In genomic region chr14:65791551-65791981, GRCh38 we compare ENCODE assay signal across 10 cellular contexts.
DNase-seq lines count a peak whose midpoint lies in the region; ATAC-seq and TF ChIP-seq lines count a peak whose summit lies in the region.
"Had no signal": no experiment of that assay in that cellular context is flagged by ENCODE, and none has a peak within 500 bp of the region (broad histone marks: within the 10 kb centered on the region; RNA-seq: fewer than 3 reads in every experiment).

No MANE protein-coding gene starts in this region.

- TF ChIP-seq POLR2A in esophagus squamous epithelium (IDR thresholded peaks at IDR 0.05): no peak

- no peaks in the 10 kb centered on the region for H3K36me3 Mint-ChIP-seq in stimulated activated naive B cell treated with anti-CD40 and anti-IgM and Interleukin-4, amounts not matched to agents 10 μg/mL and 1 μg/mL and 100 μg/mL, for 72 hours
- H3K36me3 Mint-ChIP-seq in activated T-helper 2 cell treated with anti-CD3 and anti-CD28 coated beads, Interferon-gamma antibody, Interleukin-2, Interleukin-4, amounts not matched to agents 10 μg/mL and 5 μg/mL and 100 μg/mL, durations not matched to agents 14 hours and 24 hours and 36 hours (ENCODE audit: low read depth): no peaks in the 10 kb centered on the region

- H3K9me3 Mint-ChIP-seq in stimulated activated naive B cell treated with anti-CD40 and anti-IgM and Interleukin-4, amounts not matched to agents 10 μg/mL and 1 μg/mL and 100 μg/mL, for 72 hours: no peaks in the 10 kb centered on the region
- H3K9me3 Mint-ChIP-seq in activated T-helper 2 cell treated with anti-CD3 and anti-CD28 coated beads, Interferon-gamma antibody, Interleukin-2, Interleukin-4, amounts not matched to agents 10 μg/mL and 5 μg/mL and 100 μg/mL, durations not matched to agents 14 hours and 24 hours and 36 hours: no peaks in the 10 kb centered on the region

- H3K4me3 ChIP-seq in esophagus squamous epithelium: no peak overlapping the region
- H3K4me3 ChIP-seq: cardiac muscle cell had no signal

- no peak overlapping the region for H3K27ac ChIP-seq in esophagus squamous epithelium
- H3K27ac ChIP-seq: cardiac muscle cell had no signal

- ATAC-seq in stimulated activated naive B cell treated with anti-CD40 and anti-IgM and Interleukin-4, amounts not matched to agents 10 μg/mL and 1 μg/mL and 100 μg/mL, for 72 hours (replicated peaks): peak; percentile 74 to 91
- ATAC-seq: left ventricle myocardium superior had no signal

- no peak for TF ChIP-seq CTCF in esophagus squamous epithelium (IDR thresholded peaks at IDR 0.05)

- peak; percentile 22 for DNase-seq in activated gamma-delta T cell treated with Interleukin-2 at 50 U/mL for 16 hours
- DNase-seq in activated gamma-delta T cell (lab: John Stamatoyannopoulos, UW): no peak
- peak; percentile 65 for DNase-seq in RPMI7951 (ENCODE audit: low read depth)
- peak; percentile 3 for DNase-seq in esophagus squamous epithelium (lab: John Stamatoyannopoulos, UW)
- DNase-seq in stimulated activated naive B cell treated with anti-CD40 and anti-IgM and Interleukin-4, amounts not matched to agents 10 μg/mL and 1 μg/mL and 100 μg/mL, for 72 hours: peak; percentile 38
- no peak for DNase-seq in activated T-helper 2 cell treated with anti-CD3 and anti-CD28 coated beads, Interferon-gamma antibody, Interleukin-2, Interleukin-4, amounts not matched to agents 10 μg/mL and 5 μg/mL and 100 μg/mL, durations not matched to agents 14 hours and 24 hours and 36 hours (ENCODE audit: low spot score)
- DNase-seq in NCI-H748 (lab: John Stamatoyannopoulos, UW; ENCODE audit: unreplicated experiment): no peak
- no peak for DNase-seq in GDM1 (lab: John Stamatoyannopoulos, UW)
- DNase-seq: left ventricle myocardium superior had no signal

- WGBS in esophagus squamous epithelium, 2 donors: 61 to 65% methylated on average over 3 to 4 of the region's 4 CpGs

- peaks cover 0 to 4% of the 10 kb centered on the region in 2 donors for H3K27me3 Mint-ChIP-seq in stimulated activated naive B cell treated with anti-CD40 and anti-IgM and Interleukin-4, amounts not matched to agents 10 μg/mL and 1 μg/mL and 100 μg/mL, for 72 hours
- peaks cover 21% of the 10 kb centered on the region for H3K27me3 Mint-ChIP-seq in activated T-helper 2 cell treated with anti-CD3 and anti-CD28 coated beads, Interferon-gamma antibody, Interleukin-2, Interleukin-4, amounts not matched to agents 10 μg/mL and 5 μg/mL and 100 μg/mL, durations not matched to agents 14 hours and 24 hours and 36 hours (ENCODE audit: low read depth)

- H3K4me1 Mint-ChIP-seq in stimulated activated naive B cell treated with anti-CD40 and anti-IgM and Interleukin-4, amounts not matched to agents 10 μg/mL and 1 μg/mL and 100 μg/mL, for 72 hours: no peaks in the 10 kb centered on the region
- H3K4me1 Mint-ChIP-seq in activated T-helper 2 cell treated with anti-CD3 and anti-CD28 coated beads, Interferon-gamma antibody, Interleukin-2, Interleukin-4, amounts not matched to agents 10 μg/mL and 5 μg/mL and 100 μg/mL, durations not matched to agents 14 hours and 24 hours and 36 hours (ENCODE audit: low read depth): no peaks in the 10 kb centered on the region

- H3K27me3 ChIP-seq in esophagus squamous epithelium: peaks cover 0 to 21% (median 0%) of the 10 kb centered on the region in 4 donors
- H3K27me3 ChIP-seq: cardiac muscle cell had no signal

- H3K36me3 ChIP-seq in esophagus squamous epithelium: no peaks in the 10 kb centered on the region
- H3K36me3 ChIP-seq: cardiac muscle cell had no signal

- no peaks in the 10 kb centered on the region for H3K4me1 ChIP-seq in esophagus squamous epithelium

- H3K9me3 ChIP-seq in esophagus squamous epithelium: no peaks in the 10 kb centered on the region

- H3K27ac Mint-ChIP-seq in stimulated activated naive B cell treated with anti-CD40 and anti-IgM and Interleukin-4, amounts not matched to agents 10 μg/mL and 1 μg/mL and 100 μg/mL, for 72 hours: no peak overlapping the region
- H3K27ac Mint-ChIP-seq in activated T-helper 2 cell treated with anti-CD3 and anti-CD28 coated beads, Interferon-gamma antibody, Interleukin-2, Interleukin-4, amounts not matched to agents 10 μg/mL and 5 μg/mL and 100 μg/mL, durations not matched to agents 14 hours and 24 hours and 36 hours: no peak overlapping the region

- intact Hi-C loops in esophagus squamous epithelium (cut with DNase I): no loop called here
- intact Hi-C loops in activated T-helper 2 cell treated with anti-CD3 and anti-CD28 coated beads, Interferon-gamma antibody, Interleukin-2, Interleukin-4, amounts not matched to agents 10 μg/mL and 5 μg/mL and 100 μg/mL, durations not matched to agents 14 hours and 24 hours and 36 hours (cut with micrococcal nuclease): no loop called here

- no peak overlapping the region for H3K4me3 Mint-ChIP-seq in stimulated activated naive B cell treated with anti-CD40 and anti-IgM and Interleukin-4, amounts not matched to agents 10 μg/mL and 1 μg/mL and 100 μg/mL, for 72 hours
- no peak overlapping the region for H3K4me3 Mint-ChIP-seq in activated T-helper 2 cell treated with anti-CD3 and anti-CD28 coated beads, Interferon-gamma antibody, Interleukin-2, Interleukin-4, amounts not matched to agents 10 μg/mL and 5 μg/mL and 100 μg/mL, durations not matched to agents 14 hours and 24 hours and 36 hours (ENCODE audit: low read depth)

Comparison
In these comparisons a context has a peak if more than half of its experiments do, and no peak if none do; other contexts are left out.
1. DNase-seq: peak in activated gamma-delta T cell treated with Interleukin-2 at 50 U/mL for 16 hours (single experiment), RPMI7951 (single experiment), esophagus squamous epithelium (single experiment) and stimulated activated naive B cell treated with anti-CD40 and anti-IgM and Interleukin-4, amounts not matched to agents 10 μg/mL and 1 μg/mL and 100 μg/mL, for 72 hours (single experiment); none in activated gamma-delta T cell (single experiment), activated T-helper 2 cell treated with anti-CD3 and anti-CD28 coated beads, Interferon-gamma antibody, Interleukin-2, Interleukin-4, amounts not matched to agents 10 μg/mL and 5 μg/mL and 100 μg/mL, durations not matched to agents 14 hours and 24 hours and 36 hours (single experiment), NCI-H748 (single experiment) and GDM1 (single experiment).